ENCODE assay signal across 1 cellular context in genomic region chr6:167341665-167342655, GRCh38.
TF ChIP-seq lines count a peak whose summit lies in the region.

No MANE protein-coding gene starts in this region.

TF ChIP-seq in HepG2, 621 proteins besides CTCF, POLR2A, EP300 and RAD21 (continued from another document and continues in another):
- TF ChIP-seq CSRNP1 (CRISPR knock-in tag; IDR thresholded peaks at IDR 0.05) (0 out of 2 replicates have a peak, but pooled peaks have one; percentile 31), ZFY (CRISPR knock-in tag; IDR thresholded peaks at IDR 0.05) (peak; percentile 41; the same call in 1 of the 2 replicates), ISL2 (CRISPR knock-in tag; IDR thresholded peaks at IDR 0.05) (peak; percentile 99), ZNF615 (CRISPR knock-in tag; IDR thresholded peaks at IDR 0.05; ENCODE audit: borderline replicate concordance) (peak; percentile 88; the same call in 1 of the 2 replicates), ZNF496 (CRISPR knock-in tag; IDR thresholded peaks at IDR 0.05; ENCODE audit: insufficient replicate concordance) (no peak), AKAP8 (CRISPR knock-in tag; IDR thresholded peaks at IDR 0.05) (no peak), XRCC5 (optimal IDR thresholded peaks at IDR 0.05; ENCODE audit: low read length) (peak; percentile 75), ZNF33B (CRISPR knock-in tag; IDR thresholded peaks at IDR 0.05) (peak; percentile 52; the same call in 1 of the 2 replicates), GABPB1 (CRISPR knock-in tag; IDR thresholded peaks at IDR 0.05) (peak; percentile 48; the same call in 1 of the 2 replicates), MATR3 (CRISPR knock-in tag; IDR thresholded peaks at IDR 0.05) (no peak), ZNF274 (CRISPR knock-in tag; IDR thresholded peaks at IDR 0.05) (no peak; the same call in 1 of the 2 replicates), ZNF468 (CRISPR knock-in tag; IDR thresholded peaks at IDR 0.05) (no peak), ZBTB25 (CRISPR knock-in tag; IDR thresholded peaks at IDR 0.05) (peak; percentile 93), DMAP1 (CRISPR knock-in tag; IDR thresholded peaks at IDR 0.05) (peak; percentile 71), ZHX2 (IDR thresholded peaks at IDR 0.05; ENCODE audit: low read depth) (no peak), ZHX2 (CRISPR knock-in tag; IDR thresholded peaks at IDR 0.05; ENCODE audit: borderline replicate concordance) (peak; percentile 89; the same call in 1 of the 2 replicates), ETV5 (CRISPR knock-in tag; IDR thresholded peaks at IDR 0.05; ENCODE audit: borderline replicate concordance) (peak; percentile 89), KAT2B (IDR thresholded peaks at IDR 0.05; ENCODE audit: borderline replicate concordance, low read depth, low read length) (no peak), PRDM10 (CRISPR knock-in tag; IDR thresholded peaks at IDR 0.05; ENCODE audit: low read depth) (peak; percentile 83; the same call in 1 of the 2 replicates), ZNF430 (CRISPR knock-in tag; IDR thresholded peaks at IDR 0.05) (peak; percentile 71), RERE (CRISPR knock-in tag; IDR thresholded peaks at IDR 0.05; ENCODE audit: low read depth) (peak; percentile 98), NR2F2 (IDR thresholded peaks at IDR 0.05; ENCODE audit: borderline replicate concordance, low read depth) (peak; percentile 100), ZFYVE20 (CRISPR knock-in tag; IDR thresholded peaks at IDR 0.05; ENCODE audit: borderline replicate concordance, low read depth) (no peak), ZBTB7A (CRISPR knock-in tag; IDR thresholded peaks at IDR 0.05) (peak; percentile 59; the same call in 1 of the 2 replicates), SP2 (CRISPR knock-in tag; IDR thresholded peaks at IDR 0.05) (no peak), ZNF644 (CRISPR knock-in tag; IDR thresholded peaks at IDR 0.05; ENCODE audit: low read depth) (peak; percentile 72), ZNF597 (CRISPR knock-in tag; IDR thresholded peaks at IDR 0.05) (no peak), ZBTB44 (CRISPR knock-in tag; IDR thresholded peaks at IDR 0.05) (peak; percentile 79; the same call in 1 of the 2 replicates), ZFP36L1 (CRISPR knock-in tag; IDR thresholded peaks at IDR 0.05) (peak; percentile 87; the same call in 1 of the 2 replicates), SMYD3 (CRISPR knock-in tag; IDR thresholded peaks at IDR 0.05) (no peak), PAF1 (CRISPR knock-in tag; IDR thresholded peaks at IDR 0.05) (no peak), RNF2 (conservative IDR thresholded peaks at IDR 0.05; ENCODE audit: low read depth) (no peak), GMEB2 (CRISPR knock-in tag; IDR thresholded peaks at IDR 0.05; ENCODE audit: low read depth) (peak; percentile 25; the same call in 1 of the 2 replicates), ZNF143 (CRISPR knock-in tag; IDR thresholded peaks at IDR 0.05) (0 out of 2 replicates have a peak, but pooled peaks have one; percentile 34), ZNF17 (CRISPR knock-in tag; IDR thresholded peaks at IDR 0.05) (0 out of 2 replicates have a peak, but pooled peaks have one; percentile 75), ZNF598 (CRISPR knock-in tag; IDR thresholded peaks at IDR 0.05; ENCODE audit: borderline replicate concordance) (no peak), ZFP1 (CRISPR knock-in tag; IDR thresholded peaks at IDR 0.05) (peak; percentile 96)
